Comparison of ENCODE assay signal across 8 cellular contexts in the genomic region with DNA sequence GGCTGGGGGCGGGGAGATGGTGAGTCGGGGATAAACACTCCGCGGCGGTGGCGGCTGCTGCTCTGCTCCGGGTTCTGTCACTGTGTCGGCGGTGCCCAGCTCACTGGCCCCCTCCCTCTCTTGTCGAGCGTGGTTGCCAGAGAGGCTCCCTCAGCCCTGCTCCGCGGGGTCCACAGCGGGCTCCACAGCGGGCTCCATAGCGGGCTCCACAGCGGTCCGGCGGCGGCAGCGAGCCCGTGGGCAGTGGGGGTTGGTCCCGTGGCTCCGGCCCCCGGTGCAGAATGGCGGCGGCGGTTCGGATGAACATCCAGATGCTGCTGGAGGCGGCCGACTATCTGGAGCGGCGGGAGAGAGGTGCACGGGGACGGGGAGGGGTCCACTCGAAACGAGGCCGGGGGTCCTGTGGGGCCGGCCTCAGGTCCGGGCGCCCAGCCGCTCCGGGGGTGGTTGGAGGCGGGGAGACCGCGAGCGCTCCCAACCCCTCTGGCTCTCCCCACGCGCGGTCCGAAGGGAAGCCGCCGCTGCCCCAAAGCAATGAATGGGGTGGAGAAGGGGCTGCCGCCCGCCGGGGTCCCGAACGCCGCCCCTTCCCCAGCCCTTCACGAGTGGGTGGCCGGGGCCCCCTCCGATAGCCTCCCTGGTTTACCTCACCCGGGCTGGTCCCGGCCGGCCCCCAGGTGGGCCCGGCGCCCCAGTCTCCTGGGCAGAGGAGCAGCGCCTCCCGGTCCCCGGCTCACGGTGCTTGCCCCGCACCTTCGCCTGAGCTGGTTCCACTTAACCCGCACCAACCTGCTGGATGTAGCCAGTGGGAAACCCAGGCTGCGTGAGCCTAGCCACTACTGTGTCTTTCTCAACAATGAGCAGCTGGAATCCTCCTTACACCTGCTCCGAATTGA. TPM values are rescaled to one million over a fixed set of nuclear protein-coding genes. Genes with fewer than 3 reads are reported as not detected.
A peak's percentile ranks its signal among the peaks of the same experiment; 100 is the strongest.
DNase-seq lines count a peak whose midpoint lies in the region; ATAC-seq and TF ChIP-seq lines count a peak whose summit lies in the region.

A gene with protein sequence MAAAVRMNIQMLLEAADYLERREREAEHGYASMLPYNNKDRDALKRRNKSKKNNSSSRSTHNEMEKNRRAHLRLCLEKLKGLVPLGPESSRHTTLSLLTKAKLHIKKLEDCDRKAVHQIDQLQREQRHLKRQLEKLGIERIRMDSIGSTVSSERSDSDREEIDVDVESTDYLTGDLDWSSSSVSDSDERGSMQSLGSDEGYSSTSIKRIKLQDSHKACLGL (plus strand): TSS at position 60 of the 896 bp plus-strand sequence. CDS start 222 bp downstream, at position 282.

- no peaks in the 10 kb centered on the region for H3K79me2 ChIP-seq in SU-DHL-6 (ENCODE audit: insufficient read depth, low read length)

- H2AFZ ChIP-seq in SU-DHL-6 (ENCODE audit: low read depth, low read length, severe bottlenecking) = peak within 1 kb of the TSS; percentile 52

- H3K9me2 ChIP-seq in SU-DHL-6 (replicated peaks; ENCODE audit: insufficient read depth, low read length) = no peaks in the 10 kb centered on the region

- H3K4me1 ChIP-seq in endocrine pancreas (ENCODE audit: control insufficient read depth, insufficient read depth, low read length) (peaks cover 30% of the 10 kb centered on the region), aorta (ENCODE audit: control insufficient read depth in 1 of 2, insufficient read depth in 2 of 2, low read length in 2 of 2) (peaks cover 0 to 4% of the 10 kb centered on the region in 2 donors)

- TF ChIP-seq CTCF in CD14-positive monocyte (IDR thresholded peaks at IDR 0.05) (no peak), SU-DHL-6 (IDR thresholded peaks at IDR 0.05; ENCODE audit: insufficient read depth, low read length, poor library complexity, severe bottlenecking) (no peak)

- no peaks in the 10 kb centered on the region for H3K27me3 Mint-ChIP-seq in CD14-positive monocyte (ENCODE audit: low read depth in 3 of 3)

- DNase-seq in CD14-positive monocyte (ENCODE audit: low spot score) (no peak), mucosa of gallbladder (ENCODE audit: low spot score) (no peak), aorta (peak; percentile 66 to 78), midbrain (lab: John Stamatoyannopoulos, UW) (no peak)

- H3F3A ChIP-seq in SU-DHL-6 (ENCODE audit: insufficient read depth) = peaks cover 50% of the 10 kb centered on the region

- H3K36me3 Mint-ChIP-seq in CD14-positive monocyte = peaks cover 37 to 47% of the 10 kb centered on the region in 2 donors

- no peaks in the 10 kb centered on the region for H4K20me1 ChIP-seq in SU-DHL-6 (ENCODE audit: low read depth, low read length)

- H3K27ac ChIP-seq in SU-DHL-6 (ENCODE audit: low read depth, low read length) (peak within 1 kb of the TSS; percentile 73), aorta (ENCODE audit: low read depth in 1 of 2, low read length in 2 of 2) (peak within 1 kb of the TSS; percentile 46 to 73)

- H3K9ac ChIP-seq in SU-DHL-6 (ENCODE audit: low read length) = peak within 1 kb of the TSS; percentile 88
- H3K9ac ChIP-seq in endocrine pancreas (ENCODE audit: control insufficient read depth, insufficient read depth, low read length) = peak within 1 kb of the TSS; percentile 92

- H3K27me3 ChIP-seq in SU-DHL-6 (ENCODE audit: low read length) = no peaks in the 10 kb centered on the region
- no peaks in the 10 kb centered on the region for H3K27me3 ChIP-seq in endocrine pancreas (ENCODE audit: control insufficient read depth, insufficient read depth, low read length)
- no peaks in the 10 kb centered on the region for H3K27me3 ChIP-seq in aorta (ENCODE audit: control insufficient read depth in 1 of 2, insufficient read depth in 2 of 2, low read length in 1 of 2)

- ATAC-seq in GM19328 (IDR thresholded peaks at IDR 0.05; ENCODE audit: unreplicated experiment) (peak; percentile 1), aorta (ENCODE audit: low FRiP score) (peak; percentile 0), HG02840 (IDR thresholded peaks at IDR 0.05; ENCODE audit: low FRiP score, unreplicated experiment) (no peak)

- 1% methylated on average over 64 to 76 of the region's 76 CpGs for WGBS in aorta, 2 donors

- H3K36me3 ChIP-seq in SU-DHL-6 (ENCODE audit: low read length) (no peaks in the 10 kb centered on the region), endocrine pancreas (ENCODE audit: control insufficient read depth, insufficient read depth, low read length) (no peaks in the 10 kb centered on the region), aorta (ENCODE audit: control insufficient read depth in 1 of 2, insufficient read depth in 2 of 2, low read length in 1 of 2) (no peaks in the 10 kb centered on the region)

- H3K9me3 ChIP-seq in SU-DHL-6 (ENCODE audit: insufficient read depth, low read length) (no peaks in the 10 kb centered on the region), endocrine pancreas (ENCODE audit: control insufficient read depth, low read length) (no peaks in the 10 kb centered on the region), aorta (ENCODE audit: control insufficient read depth, low read length) (no peaks in the 10 kb centered on the region)

- peak within 1 kb of the TSS; percentile 91 to 96 (median 95) for H3K27ac Mint-ChIP-seq in CD14-positive monocyte

- peak within 1 kb of the TSS; percentile 89 for H3K4me2 ChIP-seq in SU-DHL-6 (ENCODE audit: low read depth, low read length, poor library complexity, severe bottlenecking)

- H3K4me1 Mint-ChIP-seq in CD14-positive monocyte = peaks cover 30% of the 10 kb centered on the region

- H3K4me3 ChIP-seq in SU-DHL-6 (ENCODE audit: insufficient read depth, low read length, poor library complexity, severe bottlenecking) = peak within 1 kb of the TSS; percentile 85
- peak within 1 kb of the TSS; percentile 70 for H3K4me3 ChIP-seq in endocrine pancreas (ENCODE audit: control insufficient read depth, insufficient read depth, low read length)
- peak within 1 kb of the TSS; percentile 52 to 87 for H3K4me3 ChIP-seq in aorta (ENCODE audit: low read length in 2 of 2)

- peaks cover 0 to 2% (median 0%) of the 10 kb centered on the region in 7 donors for H3K9me3 Mint-ChIP-seq in CD14-positive monocyte

- peak within 1 kb of the TSS; percentile 86 to 90 for H3K4me3 Mint-ChIP-seq in CD14-positive monocyte

- intact Hi-C loops in CD14-positive monocyte (cut with micrococcal nuclease) = loop anchor here in 1 of 2 donors (2.0 to 5.0 kb wide), 2 partner anchors 172 to 228 kb away; a partner anchor contains a TSS
- intact Hi-C loops in aorta (cut with DNase I) = loop anchor here (2.0 to 10.0 kb wide), 4 partner anchors 170 to 380 kb away; a partner anchor contains a TSS

RNA-seq across cellular contexts. Expression of the gene that starts here (rescaled TPM):
- polyA plus RNA-seq in CD14-positive monocyte (100 to 1,000 TPM in 1 of 2 donors, 10 to 100 TPM in 1; 83.1 to 112 TPM), aorta (10 to 100 TPM in 1 of 2 donors, 1 to 10 TPM in 1; 5.3 to 11.3 TPM)
- total RNA-seq in mucosa of gallbladder (13.7 TPM), aorta (10 to 100 TPM; 21.1 to 33.4 TPM)

Comparison
In these comparisons a context has a peak if more than half of its experiments do, and no peak if none do; other contexts are left out.
1. RNA of the gene that starts here (polyA plus RNA-seq): 83.1 to 112 TPM in CD14-positive monocyte; 5.3 to 11.3 TPM in aorta; every median in the first group is over 4 times any median in the second.
2. DNase-seq: peak in aorta (2 of 2); none in CD14-positive monocyte (single experiment), mucosa of gallbladder (single experiment) and midbrain (single experiment).
3. Peak in every context shown above with its lines, with median percentiles within 50 percentile points of each other: H3K4me3 ChIP-seq.